In genomic region chr5:172123269-172123692, GRCh38 we compare ENCODE assay signal across 8 cellular contexts.
DNase-seq lines count a peak whose midpoint lies in the region; ATAC-seq and TF ChIP-seq lines count a peak whose summit lies in the region.

No MANE protein-coding gene starts in this region.

- no peak overlapping the region for H3K27ac ChIP-seq in CD4-positive, alpha-beta memory T cell (ENCODE audit: low read depth, low read length)
- no peak overlapping the region for H3K27ac ChIP-seq in lower lobe of right lung

- TF ChIP-seq CTCF in choroid plexus epithelial cell (conservative IDR thresholded peaks at IDR 0.05; ENCODE audit: low read depth, low read length) (peak; percentile 68), lower lobe of right lung (IDR thresholded peaks at IDR 0.05) (peak; percentile 38)

- POLR2A ChIA-PET in CD4-positive, alpha-beta memory T cell (lab: Charles Lee; ENCODE audit: partially characterized antibody), result interaction anchor here (1.0 to 16.4 kb wide), 4 partner anchors 9 to 58 kb away, joined by 3 to 597 read pairs (median 4); partner anchors contain the start of gene STK10

- ATAC-seq in lower lobe of right lung (peak; percentile 48 to 51), GM18858 (IDR thresholded peaks at IDR 0.05; ENCODE audit: unreplicated experiment) (no peak)

- no peak overlapping the region for H3K4me3 ChIP-seq in CD4-positive, alpha-beta memory T cell (ENCODE audit: low read length in 2 of 2)
- no peak overlapping the region for H3K4me3 ChIP-seq in choroid plexus epithelial cell (ENCODE audit: low read depth, low read length)
- H3K4me3 ChIP-seq in lower lobe of right lung, result no peak overlapping the region

- H3K9me3 Mint-ChIP-seq in CD4-positive, alpha-beta memory T cell, result no peaks in the 10 kb centered on the region

- peaks cover 33 to 52% of the 10 kb centered on the region in 2 donors for H3K36me3 Mint-ChIP-seq in CD4-positive, alpha-beta memory T cell

- H3K9me3 ChIP-seq in CD4-positive, alpha-beta memory T cell (ENCODE audit: control insufficient read depth in 1 of 2, low read length in 2 of 2), result no peaks in the 10 kb centered on the region
- no peaks in the 10 kb centered on the region for H3K9me3 ChIP-seq in lower lobe of right lung

- peak overlapping the region; percentile 42 to 93 (median 49) for H3K27ac Mint-ChIP-seq in CD4-positive, alpha-beta memory T cell

- H3K4me1 ChIP-seq in CD4-positive, alpha-beta memory T cell (ENCODE audit: insufficient read depth, low read length), result peaks cover 48% of the 10 kb centered on the region
- peaks cover 26% of the 10 kb centered on the region for H3K4me1 ChIP-seq in lower lobe of right lung

- H3K27me3 ChIP-seq in CD4-positive, alpha-beta memory T cell (ENCODE audit: insufficient read depth, low read length), result no peaks in the 10 kb centered on the region
- no peaks in the 10 kb centered on the region for H3K27me3 ChIP-seq in lower lobe of right lung (ENCODE audit: low read depth)

- no peaks in the 10 kb centered on the region for H3K27me3 Mint-ChIP-seq in CD4-positive, alpha-beta memory T cell

- CTCF ChIA-PET in CD4-positive, alpha-beta memory T cell (lab: Charles Lee; ENCODE audit: partially characterized antibody), result interaction anchor here (0.6 to 2.1 kb wide), 8 partner anchors 9 to 66 kb away, joined by 3 to 12 read pairs (median 6); partner anchors contain the start of gene STK10

- peaks cover 49% of the 10 kb centered on the region for H3K36me3 ChIP-seq in CD4-positive, alpha-beta memory T cell (ENCODE audit: insufficient read depth, low read length)
- H3K36me3 ChIP-seq in lower lobe of right lung, result peaks cover 17% of the 10 kb centered on the region

- H3K4me1 Mint-ChIP-seq in CD4-positive, alpha-beta memory T cell, result peaks cover 26 to 78% (median 41%) of the 10 kb centered on the region in 4 donors

- DNase-seq in CD4-positive, alpha-beta memory T cell, result no peak
- peak; percentile 25 to 44 for DNase-seq in NCI-H2081 (lab: John Stamatoyannopoulos, UW)
- peak; percentile 83 for DNase-seq in choroid plexus epithelial cell (ENCODE audit: low read depth)
- no peak for DNase-seq in lower lobe of right lung
- DNase-seq in stimulated activated naive CD4-positive, alpha-beta T cell (lab: John Stamatoyannopoulos, UW), result no peak
- DNase-seq in DMS114 treated with DMSO at 0.1 percent for 48 hours (lab: John Stamatoyannopoulos, UW; ENCODE audit: unreplicated experiment), result no peak
- DNase-seq in T-helper 1 cell, result no peak

- intact Hi-C loops in CD4-positive, alpha-beta memory T cell (cut with micrococcal nuclease), result no loop called here
- intact Hi-C loops in lower lobe of right lung (cut with DNase I), result no loop called here

- H3K4me3 Mint-ChIP-seq in CD4-positive, alpha-beta memory T cell, result no peak overlapping the region

Comparison
In these comparisons a context has a peak if more than half of its experiments do, and no peak if none do; other contexts are left out.
1. DNase-seq: peak in NCI-H2081 (2 of 2) and choroid plexus epithelial cell (single experiment); none in CD4-positive, alpha-beta memory T cell (0 of 5), lower lobe of right lung (single experiment), stimulated activated naive CD4-positive, alpha-beta T cell (0 of 6), DMS114 treated with DMSO at 0.1 percent for 48 hours (single experiment) and T-helper 1 cell (0 of 5).